15 cellular contexts compared by ENCODE assay signal in the genomic region with DNA sequence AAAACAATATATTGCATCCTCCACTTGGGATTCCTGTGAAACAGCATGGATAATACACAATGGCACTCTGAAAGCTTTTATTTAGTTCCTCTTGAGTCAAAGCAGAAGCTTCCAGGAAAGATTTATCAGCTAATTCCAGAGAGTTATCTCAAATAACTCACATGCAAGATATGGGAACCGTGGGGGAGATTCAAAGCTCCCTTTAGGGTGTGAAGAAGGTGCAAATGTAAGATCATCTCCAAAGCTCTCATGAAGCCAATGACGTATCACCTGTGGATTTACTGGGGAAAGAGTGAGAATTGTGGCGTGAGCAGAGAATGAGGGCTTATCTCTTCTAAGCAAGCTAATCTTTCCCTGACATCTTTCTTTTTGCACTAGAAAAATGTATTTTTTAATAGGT.
"Had no signal": no experiment of that assay in that cellular context is flagged by ENCODE, and none has a peak within 500 bp of the region (broad histone marks: within the 10 kb centered on the region; RNA-seq: fewer than 3 reads in every experiment).

No MANE protein-coding gene starts in this region.

- H3K4me3 ChIP-seq: colonic mucosa, gastrocnemius medialis, mucosa of descending colon had no signal

- H3K36me3 ChIP-seq: colonic mucosa, gastrocnemius medialis had no signal

- H3K9me3 ChIP-seq: colonic mucosa, gastrocnemius medialis, mucosa of descending colon had no signal

- H3K27me3 ChIP-seq: colonic mucosa, gastrocnemius medialis had no signal

- H3K4me1 ChIP-seq: colonic mucosa, gastrocnemius medialis had no signal

- ATAC-seq: esophagus mucosa; gastrocnemius medialis; mucosa of descending colon; naive thymus-derived CD8-positive, alpha-beta T cell had no signal

- DNase-seq: colonic mucosa; dermis blood vessel endothelial cell; gastrocnemius medialis; kidney; left cardiac atrium; mammary epithelial cell; mucosa of descending colon; naive thymus-derived CD8-positive, alpha-beta T cell; posterior cingulate gyrus; small intestine; stimulated activated CD4-positive, alpha-beta T cell treated with anti-CD3 and anti-CD28 coated beads, Interleukin-12 subunit alpha, Interleukin-12 subunit beta, amount 100 ng/mL, for 4 hours; stimulated activated naive CD4-positive, alpha-beta T cell had no signal

- FAIRE-seq: endothelial cell of umbilical vein, kidney, small intestine, urothelium cell line had no signal

- H3K27ac ChIP-seq: colonic mucosa, gastrocnemius medialis had no signal
